9 cellular contexts compared by ENCODE assay signal in genomic region chr2:101622633-101623521, GRCh38.
DNase-seq lines count a peak whose midpoint lies in the region; ATAC-seq and TF ChIP-seq lines count a peak whose summit lies in the region.
"Had no signal": no experiment of that assay in that cellular context is flagged by ENCODE, and none has a peak within 500 bp of the region (broad histone marks: within the 10 kb centered on the region; RNA-seq: fewer than 3 reads in every experiment).

No MANE protein-coding gene starts in this region.

- H3K9ac ChIP-seq in BLaER1 treated with 17β-estradiol and CSF1 and Interleukin-3, amounts not matched to agents 10 nM and 100 nM = peak overlapping the region in 4 of 11 experiments; percentile 0 to 43 (median 28); a peak in 2 of 22 replicates

- H3K4me2 ChIP-seq in BLaER1 treated with 17β-estradiol and CSF1 and Interleukin-3, amounts not matched to agents 10 nM and 100 nM = peak overlapping the region in 8 of 11 experiments; percentile 0 to 83 (median 62); a peak in 12 of 22 replicates

- no peak overlapping the region for H3K4me3 ChIP-seq in BLaER1 treated with 17β-estradiol and CSF1 and Interleukin-3, amounts not matched to agents 10 nM and 100 nM
- H3K4me3 ChIP-seq in MG63 = no peak overlapping the region
- H3K4me3 ChIP-seq: skin epidermis had no signal

- no peak overlapping the region for H3K4me3 Mint-ChIP-seq in Calu3 (ENCODE audit: low read depth, unreplicated experiment)

- peak; percentile 92 for ATAC-seq in HG03103 (IDR thresholded peaks at IDR 0.05; ENCODE audit: low read depth, unreplicated experiment)

- H3K4me1 Mint-ChIP-seq in Calu3 (ENCODE audit: low read depth, unreplicated experiment) = peaks cover 37% of the 10 kb centered on the region

- no peaks in the 10 kb centered on the region for H3K27me3 Mint-ChIP-seq in Calu3 (ENCODE audit: unreplicated experiment)

- no peaks in the 10 kb centered on the region for H4K20me1 ChIP-seq in BLaER1 treated with 17β-estradiol and CSF1 and Interleukin-3, amounts not matched to agents 10 nM and 100 nM

- H3K36me3 ChIP-seq in BLaER1 treated with 17β-estradiol and CSF1 and Interleukin-3, amounts not matched to agents 10 nM and 100 nM = no peaks in the 10 kb centered on the region
- H3K36me3 ChIP-seq in MG63 = no peaks in the 10 kb centered on the region

- H3K9me3 ChIP-seq in BLaER1 treated with 17β-estradiol and CSF1 and Interleukin-3, amounts not matched to agents 10 nM and 100 nM (replicated peaks in 1 of 11) = peaks cover 0 to 10% (median 7%) of the 10 kb centered on the region in 11 experiments; a peak in 14 of 22 replicates
- no peaks in the 10 kb centered on the region for H3K9me3 ChIP-seq in MG63

- DNase-seq in activated CD4-positive, alpha-beta T cell treated with anti-CD3 and anti-CD28 coated beads, Interleukin-2, amount 50 U/mL, for 48 hours = peak; percentile 13 to 19
- no peak for DNase-seq in Calu3
- no peak for DNase-seq in superior temporal gyrus (ENCODE audit: extremely low spot score)
- DNase-seq in MG63 = no peak
- no peak for DNase-seq in NCI-H146 treated with DMSO at 0.1 percent for 48 hours (lab: John Stamatoyannopoulos, UW; ENCODE audit: unreplicated experiment)

- no TSS peak for BruUV-seq in Calu3 (replicated peaks; lab: Mats Ljungman, UMichigan)

- TF ChIP-seq CTCF in Calu3 (IDR thresholded peaks at IDR 0.05; ENCODE audit: unreplicated experiment) = no peak

- peaks cover 0 to 4% (median 0%) of the 10 kb centered on the region in 11 experiments; a peak in 2 of 22 replicates for H3K27me3 ChIP-seq in BLaER1 treated with 17β-estradiol and CSF1 and Interleukin-3, amounts not matched to agents 10 nM and 100 nM
- no peaks in the 10 kb centered on the region for H3K27me3 ChIP-seq in MG63

- peaks cover 5 to 49% (median 28%) of the 10 kb centered on the region in 10 experiments for H3K4me1 ChIP-seq in BLaER1 treated with 17β-estradiol and CSF1 and Interleukin-3, amounts not matched to agents 10 nM and 100 nM

- peaks cover 3% of the 10 kb centered on the region for H3K9me3 Mint-ChIP-seq in Calu3 (ENCODE audit: low read depth, unreplicated experiment)

- peak; percentile 36 for TF ChIP-seq POLR2A in GM19193 (IDR thresholded peaks at IDR 0.05; ENCODE audit: extremely low read depth, insufficient read depth, insufficient read length)

- intact Hi-C loops in Calu3 (cut with micrococcal nuclease; ENCODE audit: unreplicated experiment) = no loop called here

- peak overlapping the region in 10 of 11 experiments; percentile 13 to 75 (median 51); a peak in 16 of 22 replicates for H3K27ac ChIP-seq in BLaER1 treated with 17β-estradiol and CSF1 and Interleukin-3, amounts not matched to agents 10 nM and 100 nM

- H3K36me3 Mint-ChIP-seq in Calu3 (ENCODE audit: insufficient read depth, unreplicated experiment) = peaks cover 12% of the 10 kb centered on the region

- CTCF ChIA-PET in Calu3 (lab: Charles Lee) = no interaction called here

- no peak overlapping the region for H3K27ac Mint-ChIP-seq in Calu3 (ENCODE audit: unreplicated experiment)

Comparison
In these comparisons a context has a peak if more than half of its experiments do, and no peak if none do; other contexts are left out.
1. DNase-seq: peak in activated CD4-positive, alpha-beta T cell treated with anti-CD3 and anti-CD28 coated beads, Interleukin-2, amount 50 U/mL, for 48 hours (2 of 2); none in Calu3 (single experiment), superior temporal gyrus (single experiment), MG63 (single experiment) and NCI-H146 treated with DMSO at 0.1 percent for 48 hours (single experiment).